In the genomic region with DNA sequence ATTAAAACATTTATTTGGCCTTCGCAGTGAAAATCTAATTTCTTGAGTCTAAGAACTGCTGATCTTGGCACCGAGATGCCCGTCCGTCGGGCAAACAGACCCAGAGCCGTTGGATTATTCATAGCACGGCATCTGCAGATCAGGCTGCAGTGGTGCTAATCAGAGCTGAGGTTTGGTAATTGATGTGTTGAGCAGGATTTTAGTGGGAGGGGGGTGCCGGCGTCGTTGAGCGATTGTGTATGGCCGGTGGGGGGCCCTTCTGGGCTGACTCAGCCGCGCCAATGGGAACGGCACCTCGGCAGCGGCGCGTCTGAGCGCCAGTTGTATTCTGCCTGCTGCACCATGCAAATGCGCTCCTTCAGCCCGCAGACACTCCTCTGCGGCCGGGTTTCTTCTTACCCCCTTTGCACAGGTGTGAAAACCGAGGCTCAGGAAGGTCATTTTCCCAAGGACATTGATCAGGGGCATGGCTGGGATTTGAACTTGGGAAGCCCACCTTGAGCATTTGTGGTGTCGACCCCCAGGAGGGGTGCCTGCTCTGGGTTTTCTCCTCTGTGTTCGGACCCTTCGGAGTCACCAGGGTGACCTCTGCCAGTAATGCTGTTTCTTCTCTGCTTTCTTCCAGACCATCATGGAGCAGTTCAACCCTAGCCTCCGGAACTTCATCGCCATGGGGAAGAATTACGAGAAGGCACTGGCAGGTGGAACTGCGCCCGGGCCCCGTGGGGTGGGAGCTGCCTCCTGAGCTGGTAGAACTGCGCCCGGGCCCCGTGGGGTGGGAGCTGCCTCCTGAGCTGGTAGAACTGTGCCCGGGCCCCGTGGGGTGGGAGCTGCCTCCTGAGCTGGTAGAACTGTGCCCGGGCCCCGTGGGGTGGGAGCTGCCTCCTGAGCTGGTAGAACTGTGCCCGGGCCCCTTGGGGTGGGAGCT, we compare ENCODE assay signal across 19 cellular contexts. TPM values are rescaled to one million over a fixed set of nuclear protein-coding genes. Genes with fewer than 3 reads are reported as not detected.
A peak's percentile ranks its signal among the peaks of the same experiment; 100 is the strongest.
DNase-seq lines count a peak whose midpoint lies in the region; ATAC-seq and TF ChIP-seq lines count a peak whose summit lies in the region.
"Had no signal": no experiment of that assay in that cellular context is flagged by ENCODE, and none has a peak within 500 bp of the region (broad histone marks: within the 10 kb centered on the region; RNA-seq: fewer than 3 reads in every experiment).

No MANE protein-coding gene starts in this region.

- H3K4me1 Mint-ChIP-seq in endothelial cell (ENCODE audit: unreplicated experiment) = peaks cover 51% of the 10 kb centered on the region

- no peaks in the 10 kb centered on the region for H3K9me3 ChIP-seq in Panc1 (ENCODE audit: control insufficient read depth, insufficient read depth, low read depth, low read length)
- H3K9me3 ChIP-seq: Peyer's patch had no signal

- H3K36me3 ChIP-seq in Panc1 (ENCODE audit: control insufficient read depth, insufficient read depth, low read length) = peaks cover 5% of the 10 kb centered on the region; the same call in 1 of the 2 replicates
- H3K36me3 ChIP-seq in rectal smooth muscle tissue (ENCODE audit: control insufficient read depth, insufficient read depth, low read length) = no peaks in the 10 kb centered on the region
- H3K36me3 ChIP-seq: Peyer's patch had no signal

- peak overlapping the region; percentile 54 for H3K4me3 Mint-ChIP-seq in endothelial cell (ENCODE audit: unreplicated experiment)
- H3K4me3 Mint-ChIP-seq: activated CD4-positive, alpha-beta T cell treated with anti-CD3 and anti-CD28 coated beads, Interleukin-2, amount 10 ng/mL, durations not matched to agents 7 days and 5 days; activated naive CD8-positive, alpha-beta T cell treated with anti-CD3 and anti-CD28 coated beads, Interleukin-2, amount 10 ng/mL, durations not matched to agents 7 days and 5 days; activated T-cell treated with anti-CD3 and anti-CD28 coated beads, Interleukin-2, amount 50 U/mL, for 24 hours; H9; neural crest cell had no signal

- peaks cover 63% of the 10 kb centered on the region for H3K4me1 ChIP-seq in Panc1 (ENCODE audit: control insufficient read depth, insufficient read depth, low read length)
- peaks cover 7% of the 10 kb centered on the region for H3K4me1 ChIP-seq in rectal smooth muscle tissue (ENCODE audit: control insufficient read depth, insufficient read depth, low read length)

- H3K27me3 ChIP-seq in Panc1 (ENCODE audit: control insufficient read depth, insufficient read depth, low read length) = no peaks in the 10 kb centered on the region
- no peaks in the 10 kb centered on the region for H3K27me3 ChIP-seq in rectal smooth muscle tissue (ENCODE audit: control insufficient read depth, insufficient read depth, low read length)
- H3K27me3 ChIP-seq: Peyer's patch had no signal

- no peak overlapping the region for H3K4me3 ChIP-seq in Panc1 (ENCODE audit: low read depth in 2 of 2, low read length in 2 of 2)
- H3K4me3 ChIP-seq in rectal smooth muscle tissue (ENCODE audit: low read length) = no peak overlapping the region
- H3K4me3 ChIP-seq: coronary artery, lung, Peyer's patch had no signal

- peaks cover 2% of the 10 kb centered on the region for H3K27me3 Mint-ChIP-seq in endothelial cell (ENCODE audit: unreplicated experiment)
- H3K27me3 Mint-ChIP-seq: activated CD4-positive, alpha-beta T cell treated with anti-CD3 and anti-CD28 coated beads, Interleukin-2, amount 10 ng/mL, durations not matched to agents 7 days and 5 days; activated naive CD8-positive, alpha-beta T cell treated with anti-CD3 and anti-CD28 coated beads, Interleukin-2, amount 10 ng/mL, durations not matched to agents 7 days and 5 days; activated T-cell treated with anti-CD3 and anti-CD28 coated beads, Interleukin-2, amount 50 U/mL, for 24 hours had no signal

- H3K27ac Mint-ChIP-seq in endothelial cell (ENCODE audit: unreplicated experiment) = peak overlapping the region; percentile 81
- H3K27ac Mint-ChIP-seq: activated CD4-positive, alpha-beta T cell treated with anti-CD3 and anti-CD28 coated beads, Interleukin-2, amount 10 ng/mL, durations not matched to agents 7 days and 5 days; activated naive CD8-positive, alpha-beta T cell treated with anti-CD3 and anti-CD28 coated beads, Interleukin-2, amount 10 ng/mL, durations not matched to agents 7 days and 5 days; activated T-cell treated with anti-CD3 and anti-CD28 coated beads, Interleukin-2, amount 50 U/mL, for 24 hours; H9 had no signal

- H3K9ac ChIP-seq in rectal smooth muscle tissue (ENCODE audit: low read length) = no peak overlapping the region

- POLR2A ChIA-PET in Panc1 (lab: Charles Lee) = no interaction called here

- H3K27ac ChIP-seq in Panc1 (ENCODE audit: low read length) (peak overlapping the region; percentile 98), rectal smooth muscle tissue (ENCODE audit: low read depth, low read length) (peak overlapping the region; percentile 33)

- BruUV-seq in Panc1 (replicated peaks; lab: Mats Ljungman, UMichigan) = no TSS peak

- intact Hi-C loops in Panc1 (cut with micrococcal nuclease; ENCODE audit: unreplicated experiment) = no loop called here

- no peak for TF ChIP-seq CTCF in Panc1 (IDR thresholded peaks at IDR 0.05)
- TF ChIP-seq CTCF in endothelial cell (IDR thresholded peaks at IDR 0.05; ENCODE audit: unreplicated experiment) = no peak

- peaks cover 3% of the 10 kb centered on the region for H3K36me3 Mint-ChIP-seq in endothelial cell (ENCODE audit: low read depth, unreplicated experiment)
- H3K36me3 Mint-ChIP-seq: activated naive CD8-positive, alpha-beta T cell treated with anti-CD3 and anti-CD28 coated beads, Interleukin-2, amount 10 ng/mL, durations not matched to agents 7 days and 5 days had no signal

- CTCF ChIA-PET in Panc1 (lab: Charles Lee) = interaction anchor here (0.6 kb wide), 1 partner anchor 175 kb away, joined by 5 read pairs; no protein-coding TSS in a partner anchor

- H3K9me3 Mint-ChIP-seq in endothelial cell (ENCODE audit: unreplicated experiment) = no peaks in the 10 kb centered on the region
- H3K9me3 Mint-ChIP-seq: activated CD4-positive, alpha-beta T cell treated with anti-CD3 and anti-CD28 coated beads, Interleukin-2, amount 10 ng/mL, durations not matched to agents 7 days and 5 days; activated naive CD8-positive, alpha-beta T cell treated with anti-CD3 and anti-CD28 coated beads, Interleukin-2, amount 10 ng/mL, durations not matched to agents 7 days and 5 days; activated T-cell treated with anti-CD3 and anti-CD28 coated beads, Interleukin-2, amount 50 U/mL, for 24 hours; H9; neural crest cell had no signal

- DNase-seq in ELF-1 (ENCODE audit: low read depth, low spot score) (peak; percentile 49), Panc1 (ENCODE audit: low read depth, low spot score) (no peak), endothelial cell (ENCODE audit: low spot score) (no peak), DMS79 (lab: John Stamatoyannopoulos, UW) (no peak), NCI-H345 treated with DMSO at 0.1 percent for 48 hours (lab: John Stamatoyannopoulos, UW; ENCODE audit: unreplicated experiment) (no peak)
- no peak for DNase-seq in activated CD4-positive, CD25-positive, alpha-beta regulatory T cell treated with anti-CD3 and anti-CD28 coated beads, Interleukin-2, amount 50 U/mL, for 72 hours
- DNase-seq: activated CD4-positive, alpha-beta T cell treated with anti-CD3 and anti-CD28 coated beads, Interleukin-2, amount 10 ng/mL, durations not matched to agents 7 days and 5 days; activated naive CD8-positive, alpha-beta T cell treated with anti-CD3 and anti-CD28 coated beads, Interleukin-2, amount 10 ng/mL, durations not matched to agents 7 days and 5 days; activated T-cell treated with anti-CD3 and anti-CD28 coated beads, Interleukin-2, amount 50 U/mL, for 24 hours; AML-193; H9; KBM-7; NCI-H524 treated with DMSO at 0.1 percent for 48 hours; Peyer's patch had no signal

- in situ Hi-C loops in Panc1 (cut with HindIII; ENCODE audit: low pct_unique_long_range_greater_than_20kb, low sequenced_read_pairs) = no loop called here

- ATAC-seq in Panc1 (no peak), HG02970 (IDR thresholded peaks at IDR 0.05; ENCODE audit: low FRiP score, unreplicated experiment) (no peak)

RNA-seq across cellular contexts. Expression of a gene that starts 18.4 kb away (rescaled TPM):
- total RNA-seq in Panc1 (2021; ENCODE audit: unreplicated experiment) (125 TPM), endothelial cell (ENCODE audit: unreplicated experiment) (67.8 TPM)
- 117 TPM for polyA plus RNA-seq in Panc1 (2012; ENCODE audit: insufficient read length)
